Comparison of ENCODE assay signal across 1 cellular context in the genomic region with DNA sequence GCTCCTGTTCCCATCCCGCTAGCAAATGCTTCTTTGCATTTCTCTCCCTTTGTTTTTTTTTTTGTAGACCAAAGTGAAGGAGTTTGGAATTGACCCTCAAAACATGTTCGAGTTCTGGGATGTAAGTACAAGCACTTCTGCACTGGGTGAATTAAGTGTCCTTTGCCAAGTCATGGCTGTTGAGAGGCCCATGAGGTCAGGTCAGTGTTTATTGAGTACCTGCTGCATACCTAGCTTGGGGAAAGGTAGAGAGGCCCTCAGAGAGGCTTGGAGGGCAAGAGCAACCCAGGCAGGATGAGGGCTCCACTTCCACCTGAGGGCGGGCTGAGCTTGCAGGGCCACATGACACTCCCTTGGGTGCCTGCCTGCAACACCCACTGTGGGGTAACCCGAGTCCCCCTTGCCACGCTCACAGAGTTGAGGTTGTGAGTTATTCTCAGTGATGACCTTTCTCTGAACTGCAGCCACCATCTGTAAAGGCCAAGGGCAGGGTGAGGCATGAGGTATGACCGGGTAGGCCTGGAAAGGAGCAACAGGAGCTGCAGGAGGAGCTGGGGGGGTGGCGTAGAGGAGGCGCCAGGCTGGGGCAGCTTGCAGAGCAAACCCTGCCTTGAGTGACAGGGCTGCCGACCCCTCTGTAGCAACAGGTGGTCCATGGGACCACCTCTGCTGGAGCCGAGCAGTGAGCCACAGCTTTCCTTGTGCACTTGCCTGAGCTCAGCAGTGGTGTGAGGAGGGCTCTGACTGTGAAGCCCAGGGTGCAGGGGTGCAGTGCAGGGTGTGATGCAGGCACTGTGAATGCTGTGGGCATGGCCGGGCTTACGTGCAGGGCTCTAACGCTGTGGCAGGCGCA.
TF ChIP-seq lines count a peak whose summit lies in the region.

No MANE protein-coding gene starts in this region.

TF ChIP-seq in K562, 482 proteins besides CTCF, POLR2A, EP300 and RAD21:
- TF ChIP-seq, protein P1, sequence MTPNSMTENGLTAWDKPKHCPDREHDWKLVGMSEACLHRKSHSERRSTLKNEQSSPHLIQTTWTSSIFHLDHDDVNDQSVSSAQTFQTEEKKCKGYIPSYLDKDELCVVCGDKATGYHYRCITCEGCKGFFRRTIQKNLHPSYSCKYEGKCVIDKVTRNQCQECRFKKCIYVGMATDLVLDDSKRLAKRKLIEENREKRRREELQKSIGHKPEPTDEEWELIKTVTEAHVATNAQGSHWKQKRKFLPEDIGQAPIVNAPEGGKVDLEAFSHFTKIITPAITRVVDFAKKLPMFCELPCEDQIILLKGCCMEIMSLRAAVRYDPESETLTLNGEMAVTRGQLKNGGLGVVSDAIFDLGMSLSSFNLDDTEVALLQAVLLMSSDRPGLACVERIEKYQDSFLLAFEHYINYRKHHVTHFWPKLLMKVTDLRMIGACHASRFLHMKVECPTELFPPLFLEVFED (CRISPR knock-in tag; conservative IDR thresholded peaks at IDR 0.05), result no peak
- TF ChIP-seq ZNF212 (CRISPR knock-in tag; IDR thresholded peaks at IDR 0.05) (no peak), NFYB (IDR thresholded peaks at IDR 0.05; ENCODE audit: extremely low read depth, insufficient read length) (no peak), TCF3 (CRISPR knock-in tag; IDR thresholded peaks at IDR 0.05) (no peak), RBFOX2 (IDR thresholded peaks at IDR 0.05; ENCODE audit: low read depth, low read length) (peak; percentile 50), SRF (CRISPR knock-in tag; IDR thresholded peaks at IDR 0.05) (no peak), POLR2G (IDR thresholded peaks at IDR 0.05; ENCODE audit: low read depth, low read length) (peak; percentile 42; the same call in 1 of the 2 replicates)
- TF ChIP-seq, protein P2, sequence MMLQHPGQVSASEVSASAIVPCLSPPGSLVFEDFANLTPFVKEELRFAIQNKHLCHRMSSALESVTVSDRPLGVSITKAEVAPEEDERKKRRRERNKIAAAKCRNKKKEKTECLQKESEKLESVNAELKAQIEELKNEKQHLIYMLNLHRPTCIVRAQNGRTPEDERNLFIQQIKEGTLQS (IDR thresholded peaks at IDR 0.05), result no peak
- TF ChIP-seq, protein P2 (CRISPR knock-in tag; conservative IDR thresholded peaks at IDR 0.05), result no peak
TF ChIP-seq in K562: peak in this region for 2.
